In the genomic region with DNA sequence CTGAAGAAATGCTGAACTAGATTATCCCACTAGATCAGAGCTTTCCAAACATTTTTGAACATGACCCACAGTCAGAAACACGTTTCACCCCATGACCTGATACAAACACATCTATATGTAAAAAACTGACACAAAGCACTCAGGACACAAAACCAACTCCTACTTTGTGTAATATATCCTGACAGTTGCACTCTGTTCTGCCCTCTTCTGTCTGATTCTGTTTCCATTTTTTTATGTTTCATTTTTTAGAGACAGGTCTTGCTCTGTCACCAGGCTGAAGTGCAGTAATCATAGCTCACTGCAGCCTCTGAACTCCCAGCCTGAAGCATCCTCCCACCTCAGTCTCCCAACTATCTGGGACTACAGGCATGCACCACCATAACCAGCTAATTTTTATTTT, we compare ENCODE assay signal across 3 cellular contexts.
TF ChIP-seq lines count a peak whose summit lies in the region.

No MANE protein-coding gene starts in this region.

TF ChIP-seq in liver, 16 proteins besides CTCF, POLR2A, EP300 and RAD21:
- no peak for TF ChIP-seq TAF1 (conservative IDR thresholded peaks at IDR 0.05)
- TF ChIP-seq REST (IDR thresholded peaks at IDR 0.05) = no peak
- TF ChIP-seq GABPA (IDR thresholded peaks at IDR 0.05 in 1 of 2, conservative IDR thresholded peaks at IDR 0.05 in 1 of 2) = no peak
- TF ChIP-seq, protein P1, sequence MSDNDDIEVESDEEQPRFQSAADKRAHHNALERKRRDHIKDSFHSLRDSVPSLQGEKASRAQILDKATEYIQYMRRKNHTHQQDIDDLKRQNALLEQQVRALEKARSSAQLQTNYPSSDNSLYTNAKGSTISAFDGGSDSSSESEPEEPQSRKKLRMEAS (IDR thresholded peaks at IDR 0.05) = no peak
- TF ChIP-seq FOXA2 (IDR thresholded peaks at IDR 0.05) = no peak
- TF ChIP-seq HNF4A (conservative IDR thresholded peaks at IDR 0.05) = no peak
- TF ChIP-seq SP1 (IDR thresholded peaks at IDR 0.05) = no peak
- no peak for TF ChIP-seq RXRA (IDR thresholded peaks at IDR 0.05)
- no peak for TF ChIP-seq NR2F2 (IDR thresholded peaks at IDR 0.05)
- no peak for TF ChIP-seq YY1 (IDR thresholded peaks at IDR 0.05)
- TF ChIP-seq HNF4G (IDR thresholded peaks at IDR 0.05) = no peak
- TF ChIP-seq ATF3 (IDR thresholded peaks at IDR 0.05) = no peak
- TF ChIP-seq JUND (IDR thresholded peaks at IDR 0.05) = no peak
- TF ChIP-seq EGR1 (IDR thresholded peaks at IDR 0.05; ENCODE audit: low read depth in 2 of 2) = no peak
- TF ChIP-seq ZBTB33 (IDR thresholded peaks at IDR 0.05) = no peak
- TF ChIP-seq FOXA1 (IDR thresholded peaks at IDR 0.05) = no peak

TF ChIP-seq in HepG2, 621 proteins besides CTCF, POLR2A, EP300 and RAD21:
- TF ChIP-seq RFXAP (CRISPR knock-in tag; IDR thresholded peaks at IDR 0.05; ENCODE audit: borderline replicate concordance) = no peak
- no peak for TF ChIP-seq FOXO1 (CRISPR knock-in tag; IDR thresholded peaks at IDR 0.05)
- no peak for TF ChIP-seq RELA (CRISPR knock-in tag; IDR thresholded peaks at IDR 0.05)

TF ChIP-seq in endothelial cell of umbilical vein, 7 proteins besides CTCF, POLR2A, EP300 and RAD21:
- no peak for TF ChIP-seq GATA2 (IDR thresholded peaks at IDR 0.05; ENCODE audit: insufficient read depth, insufficient read length, low read depth, low read length)
- TF ChIP-seq JUN (IDR thresholded peaks at IDR 0.05; ENCODE audit: borderline replicate concordance, insufficient read depth, insufficient read length, low read depth) = no peak
